20 cellular contexts compared by ENCODE assay signal in genomic region chr7:124089621-124090020, GRCh38. TPM values are rescaled to one million over a fixed set of nuclear protein-coding genes. Genes with fewer than 3 reads are reported as not detected.
DNase-seq lines count a peak whose midpoint lies in the region; ATAC-seq, FAIRE-seq and TF ChIP-seq lines count a peak whose summit lies in the region.
"Had no signal": no experiment of that assay in that cellular context is flagged by ENCODE, and none has a peak within 500 bp of the region (broad histone marks: within the 10 kb centered on the region; RNA-seq: fewer than 3 reads in every experiment).

No MANE protein-coding gene starts in this region.

- H3K9me3 ChIP-seq in thyroid gland = no peaks in the 10 kb centered on the region
- H3K9me3 ChIP-seq: BE2C had no signal

- peaks cover 4% of the 10 kb centered on the region for H3K27me3 Mint-ChIP-seq in activated T-helper 1 cell treated with anti-CD3 and anti-CD28 coated beads, Interleukin-12 subunit alpha, Interleukin-12 subunit beta, Interleukin-2, Interleukin-4 antibody, amounts not matched to agents 30 ng/mL and 10 ng/mL and 1 ng/mL, durations not matched to agents 14 hours and 24 hours and 36 hours (ENCODE audit: insufficient read depth)
- H3K27me3 Mint-ChIP-seq: CD4-positive, CD25-positive, alpha-beta regulatory T cell; CD8-positive, alpha-beta memory T cell had no signal

- TF ChIP-seq POLR2A in H54 (IDR thresholded peaks at IDR 0.05; ENCODE audit: low read depth, low read length) (no peak), thyroid gland (IDR thresholded peaks at IDR 0.05) (no peak)

- H3K27ac Mint-ChIP-seq in activated T-helper 1 cell treated with anti-CD3 and anti-CD28 coated beads, Interleukin-12 subunit alpha, Interleukin-12 subunit beta, Interleukin-2, Interleukin-4 antibody, amounts not matched to agents 30 ng/mL and 10 ng/mL and 1 ng/mL, durations not matched to agents 14 hours and 24 hours and 36 hours = no peak overlapping the region
- H3K27ac Mint-ChIP-seq: CD4-positive, CD25-positive, alpha-beta regulatory T cell; CD8-positive, alpha-beta memory T cell had no signal

- WGBS in thyroid gland, 2 donors = 52 to 60% methylated on average over 2 of the region's 2 CpGs

- no peaks in the 10 kb centered on the region for H3K27me3 ChIP-seq in thyroid gland
- H3K27me3 ChIP-seq: BE2C had no signal

- H3K9me3 Mint-ChIP-seq in activated T-helper 1 cell treated with anti-CD3 and anti-CD28 coated beads, Interleukin-12 subunit alpha, Interleukin-12 subunit beta, Interleukin-2, Interleukin-4 antibody, amounts not matched to agents 30 ng/mL and 10 ng/mL and 1 ng/mL, durations not matched to agents 14 hours and 24 hours and 36 hours = no peaks in the 10 kb centered on the region

- intact Hi-C loops in thyroid gland (cut with DNase I) = no loop called here
- intact Hi-C loops in activated T-helper 1 cell treated with anti-CD3 and anti-CD28 coated beads, Interleukin-12 subunit alpha, Interleukin-12 subunit beta, Interleukin-2, Interleukin-4 antibody, amounts not matched to agents 30 ng/mL and 10 ng/mL and 1 ng/mL, durations not matched to agents 14 hours and 24 hours and 36 hours (cut with micrococcal nuclease) = no loop called here

- DNase-seq in D721Med (ENCODE audit: insufficient read length, low spot score) (no peak), amniotic epithelial cell (ENCODE audit: low read depth) (peak; percentile 81), fibroblast of villous mesenchyme (ENCODE audit: low read depth) (peak; percentile 25), H54 (ENCODE audit: insufficient read length, low spot score) (no peak), thyroid gland (no peak)
- no peak for DNase-seq in activated T-helper 1 cell treated with anti-CD3 and anti-CD28 coated beads, Interleukin-12 subunit alpha, Interleukin-12 subunit beta, Interleukin-2, Interleukin-4 antibody, amounts not matched to agents 30 ng/mL and 10 ng/mL and 1 ng/mL, durations not matched to agents 14 hours and 24 hours and 36 hours (ENCODE audit: low spot score)
- DNase-seq: BE2C; C1 segment of cervical spinal cord; CD4-positive, CD25-positive, alpha-beta regulatory T cell; CD8-positive, alpha-beta memory T cell; COR-L47; DMS79 treated with DMSO at 0.1 percent for 48 hours; HCEC 1CT had no signal

- no peak overlapping the region for H3K4me3 ChIP-seq in fibroblast of villous mesenchyme (ENCODE audit: low read depth, low read length)
- H3K4me3 ChIP-seq in thyroid gland (replicated peaks in 1 of 3) = no peak overlapping the region
- H3K4me3 ChIP-seq: GM12878 had no signal

- H3K36me3 ChIP-seq in thyroid gland = no peaks in the 10 kb centered on the region
- H3K36me3 ChIP-seq: BE2C had no signal

- no peaks in the 10 kb centered on the region for H3K4me1 Mint-ChIP-seq in activated T-helper 1 cell treated with anti-CD3 and anti-CD28 coated beads, Interleukin-12 subunit alpha, Interleukin-12 subunit beta, Interleukin-2, Interleukin-4 antibody, amounts not matched to agents 30 ng/mL and 10 ng/mL and 1 ng/mL, durations not matched to agents 14 hours and 24 hours and 36 hours (ENCODE audit: low read depth)
- H3K4me1 Mint-ChIP-seq: CD4-positive, CD25-positive, alpha-beta regulatory T cell; CD8-positive, alpha-beta memory T cell had no signal

- H3K36me3 Mint-ChIP-seq in activated T-helper 1 cell treated with anti-CD3 and anti-CD28 coated beads, Interleukin-12 subunit alpha, Interleukin-12 subunit beta, Interleukin-2, Interleukin-4 antibody, amounts not matched to agents 30 ng/mL and 10 ng/mL and 1 ng/mL, durations not matched to agents 14 hours and 24 hours and 36 hours (ENCODE audit: low read depth) = no peaks in the 10 kb centered on the region
- H3K36me3 Mint-ChIP-seq: CD4-positive, CD25-positive, alpha-beta regulatory T cell; CD8-positive, alpha-beta memory T cell had no signal

- no peak overlapping the region for H3K27ac ChIP-seq in thyroid gland
- H3K27ac ChIP-seq: HL-60 had no signal

- ATAC-seq in HG03521 (IDR thresholded peaks at IDR 0.05; ENCODE audit: unreplicated experiment) = no peak
- ATAC-seq: GM12878 had no signal

- TF ChIP-seq CTCF in D721Med (IDR thresholded peaks at IDR 0.05; ENCODE audit: insufficient read depth, missing control alignments) = no peak
- no peak for TF ChIP-seq CTCF in fibroblast of villous mesenchyme (IDR thresholded peaks at IDR 0.05; ENCODE audit: insufficient read depth, low read depth, low read length)
- no peak for TF ChIP-seq CTCF in thyroid gland (IDR thresholded peaks at IDR 0.05)

- H3K4me3 Mint-ChIP-seq in activated T-helper 1 cell treated with anti-CD3 and anti-CD28 coated beads, Interleukin-12 subunit alpha, Interleukin-12 subunit beta, Interleukin-2, Interleukin-4 antibody, amounts not matched to agents 30 ng/mL and 10 ng/mL and 1 ng/mL, durations not matched to agents 14 hours and 24 hours and 36 hours = no peak overlapping the region
- H3K4me3 Mint-ChIP-seq: CD4-positive, CD25-positive, alpha-beta regulatory T cell; CD8-positive, alpha-beta memory T cell had no signal

- H3K4me1 ChIP-seq in thyroid gland = no peaks in the 10 kb centered on the region

- peak; percentile 79 for FAIRE-seq in D721Med (lab: Jason Lieb, UNC)
- no peak for FAIRE-seq in H54 (lab: Jason Lieb, UNC)
- FAIRE-seq: GM12878, GM19239, H1 had no signal

RNA-seq across cellular contexts. Expression of gene TMEM229A, which starts 56.8 kb away (rescaled TPM):
- total RNA-seq in fibroblast of villous mesenchyme (not detected in 2 replicates), thyroid gland (under 1 TPM in 2 of 4 donors, not detected in 2; 0.27 to 0.49 TPM)
- not detected in 2 replicates for total RNA-seq in activated T-helper 1 cell treated with anti-CD3 and anti-CD28 coated beads, Interleukin-12 subunit alpha, Interleukin-12 subunit beta, Interleukin-2, Interleukin-4 antibody, amounts not matched to agents 30 ng/mL and 10 ng/mL and 1 ng/mL, durations not matched to agents 14 hours and 24 hours and 36 hours
- total RNA-seq: A172; CD4-positive, CD25-positive, alpha-beta regulatory T cell; CD8-positive, alpha-beta memory T cell; GM12878; HT1080 had no signal

Comparison
In these comparisons a context has a peak if more than half of its experiments do, and no peak if none do; other contexts are left out.
1. DNase-seq: peak in amniotic epithelial cell (single experiment) and fibroblast of villous mesenchyme (single experiment); none in D721Med (single experiment), H54 (single experiment), thyroid gland (0 of 2) and activated T-helper 1 cell treated with anti-CD3 and anti-CD28 coated beads, Interleukin-12 subunit alpha, Interleukin-12 subunit beta, Interleukin-2, Interleukin-4 antibody, amounts not matched to agents 30 ng/mL and 10 ng/mL and 1 ng/mL, durations not matched to agents 14 hours and 24 hours and 36 hours (single experiment).